1 cellular context compared by ENCODE assay signal in the genomic region with DNA sequence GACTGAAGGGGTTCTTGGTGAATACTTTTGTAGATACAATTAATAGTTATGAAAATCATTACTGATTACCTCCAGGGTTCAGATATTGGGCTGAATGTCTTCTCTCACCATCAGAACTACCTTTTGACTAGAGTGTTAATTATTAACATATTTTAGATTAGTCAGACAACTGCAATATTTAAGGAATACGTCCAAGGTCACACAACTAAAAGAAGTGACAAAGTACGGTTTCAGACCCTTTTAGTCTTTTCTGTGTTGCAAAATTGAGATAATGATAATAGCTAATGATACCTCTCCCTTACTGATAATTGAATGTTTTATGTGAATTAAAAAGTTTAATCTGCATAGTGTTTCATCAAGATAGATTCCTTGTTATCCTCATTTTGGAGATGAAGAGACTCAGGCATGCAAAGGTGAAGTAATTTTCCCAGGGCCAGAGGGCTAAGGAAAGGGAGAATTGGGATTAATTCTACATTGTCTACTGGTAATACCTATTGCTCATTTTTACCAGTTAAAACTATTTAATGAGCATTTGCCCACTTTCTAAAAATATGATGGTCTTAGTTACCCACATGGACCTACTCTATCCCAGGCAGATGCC.
TF ChIP-seq lines count a peak whose summit lies in the region.

No MANE protein-coding gene starts in this region.

TF ChIP-seq in HepG2, 621 proteins besides CTCF, POLR2A, EP300 and RAD21 (continued from another document and continues in another):
- TF ChIP-seq, protein P1, sequence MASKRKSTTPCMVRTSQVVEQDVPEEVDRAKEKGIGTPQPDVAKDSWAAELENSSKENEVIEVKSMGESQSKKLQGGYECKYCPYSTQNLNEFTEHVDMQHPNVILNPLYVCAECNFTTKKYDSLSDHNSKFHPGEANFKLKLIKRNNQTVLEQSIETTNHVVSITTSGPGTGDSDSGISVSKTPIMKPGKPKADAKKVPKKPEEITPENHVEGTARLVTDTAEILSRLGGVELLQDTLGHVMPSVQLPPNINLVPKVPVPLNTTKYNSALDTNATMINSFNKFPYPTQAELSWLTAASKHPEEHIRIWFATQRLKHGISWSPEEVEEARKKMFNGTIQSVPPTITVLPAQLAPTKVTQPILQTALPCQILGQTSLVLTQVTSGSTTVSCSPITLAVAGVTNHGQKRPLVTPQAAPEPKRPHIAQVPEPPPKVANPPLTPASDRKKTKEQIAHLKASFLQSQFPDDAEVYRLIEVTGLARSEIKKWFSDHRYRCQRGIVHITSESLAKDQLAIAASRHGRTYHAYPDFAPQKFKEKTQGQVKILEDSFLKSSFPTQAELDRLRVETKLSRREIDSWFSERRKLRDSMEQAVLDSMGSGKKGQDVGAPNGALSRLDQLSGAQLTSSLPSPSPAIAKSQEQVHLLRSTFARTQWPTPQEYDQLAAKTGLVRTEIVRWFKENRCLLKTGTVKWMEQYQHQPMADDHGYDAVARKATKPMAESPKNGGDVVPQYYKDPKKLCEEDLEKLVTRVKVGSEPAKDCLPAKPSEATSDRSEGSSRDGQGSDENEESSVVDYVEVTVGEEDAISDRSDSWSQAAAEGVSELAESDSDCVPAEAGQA (IDR thresholded peaks at IDR 0.05; ENCODE audit: low read depth) = no peak
- TF ChIP-seq, protein P1 (CRISPR knock-in tag; IDR thresholded peaks at IDR 0.05; ENCODE audit: borderline replicate concordance) = no peak
- TF ChIP-seq TGIF2 (CRISPR knock-in tag; IDR thresholded peaks at IDR 0.05) (no peak), PPARG (CRISPR knock-in tag; conservative IDR thresholded peaks at IDR 0.05) (peak; percentile 37; the same call in 1 of the 2 replicates), NCOR1 (IDR thresholded peaks at IDR 0.05; ENCODE audit: borderline replicate concordance, low read length) (peak; percentile 52; the same call in 1 of the 2 replicates), CBX1 (IDR thresholded peaks at IDR 0.05; ENCODE audit: low read depth) (no peak), ZNF230 (CRISPR knock-in tag; IDR thresholded peaks at IDR 0.05) (no peak), KDM6A (CRISPR knock-in tag; IDR thresholded peaks at IDR 0.05; ENCODE audit: low read depth) (0 out of 2 replicates have a peak, but pooled peaks have one; percentile 7), GATAD1 (CRISPR knock-in tag; IDR thresholded peaks at IDR 0.05) (no peak), NR3C1 (CRISPR knock-in tag; IDR thresholded peaks at IDR 0.05) (no peak), DMAP1 (CRISPR knock-in tag; IDR thresholded peaks at IDR 0.05) (no peak), ISL2 (CRISPR knock-in tag; IDR thresholded peaks at IDR 0.05) (peak; percentile 81), MXI1 (IDR thresholded peaks at IDR 0.05; ENCODE audit: borderline replicate concordance, low read depth, low read length) (no peak), RFXANK (CRISPR knock-in tag; IDR thresholded peaks at IDR 0.05) (no peak), ARID3A (IDR thresholded peaks at IDR 0.05; ENCODE audit: low read depth, low read length) (peak; percentile 81), SOX6 (IDR thresholded peaks at IDR 0.05) (no peak), SOX6 (CRISPR knock-in tag; IDR thresholded peaks at IDR 0.05) (peak; percentile 58; the same call in 1 of the 2 replicates), SOX13 (IDR thresholded peaks at IDR 0.05) (no peak), SOX13 (CRISPR knock-in tag; conservative IDR thresholded peaks at IDR 0.05 in 1 of 2, IDR thresholded peaks at IDR 0.05 in 1 of 2) (peak in 1 of 2 experiments; percentile 70; a peak in 2 of 4 replicates), ZKSCAN5 (CRISPR knock-in tag; IDR thresholded peaks at IDR 0.05) (no peak), CEBPB (IDR thresholded peaks at IDR 0.05; ENCODE audit: borderline replicate concordance, low read depth, low read length) (peak; percentile 60; the same call in 1 of the 2 replicates), NFYB (CRISPR knock-in tag; IDR thresholded peaks at IDR 0.05) (no peak), RFX3 (CRISPR knock-in tag; IDR thresholded peaks at IDR 0.05) (no peak), CREB1 (IDR thresholded peaks at IDR 0.05) (no peak), CREB1 (CRISPR knock-in tag; IDR thresholded peaks at IDR 0.05) (peak; percentile 63), CHD4 (IDR thresholded peaks at IDR 0.05; ENCODE audit: borderline replicate concordance, low read length) (peak; percentile 54; the same call in 1 of the 2 replicates), SSRP1 (CRISPR knock-in tag; IDR thresholded peaks at IDR 0.05) (0 out of 2 replicates have a peak, but pooled peaks have one; percentile 55), MTF2 (CRISPR knock-in tag; IDR thresholded peaks at IDR 0.05; ENCODE audit: borderline replicate concordance) (no peak), SOX5 (CRISPR knock-in tag; IDR thresholded peaks at IDR 0.05; ENCODE audit: borderline replicate concordance) (peak; percentile 62; the same call in 1 of the 2 replicates)
- TF ChIP-seq, protein P2, sequence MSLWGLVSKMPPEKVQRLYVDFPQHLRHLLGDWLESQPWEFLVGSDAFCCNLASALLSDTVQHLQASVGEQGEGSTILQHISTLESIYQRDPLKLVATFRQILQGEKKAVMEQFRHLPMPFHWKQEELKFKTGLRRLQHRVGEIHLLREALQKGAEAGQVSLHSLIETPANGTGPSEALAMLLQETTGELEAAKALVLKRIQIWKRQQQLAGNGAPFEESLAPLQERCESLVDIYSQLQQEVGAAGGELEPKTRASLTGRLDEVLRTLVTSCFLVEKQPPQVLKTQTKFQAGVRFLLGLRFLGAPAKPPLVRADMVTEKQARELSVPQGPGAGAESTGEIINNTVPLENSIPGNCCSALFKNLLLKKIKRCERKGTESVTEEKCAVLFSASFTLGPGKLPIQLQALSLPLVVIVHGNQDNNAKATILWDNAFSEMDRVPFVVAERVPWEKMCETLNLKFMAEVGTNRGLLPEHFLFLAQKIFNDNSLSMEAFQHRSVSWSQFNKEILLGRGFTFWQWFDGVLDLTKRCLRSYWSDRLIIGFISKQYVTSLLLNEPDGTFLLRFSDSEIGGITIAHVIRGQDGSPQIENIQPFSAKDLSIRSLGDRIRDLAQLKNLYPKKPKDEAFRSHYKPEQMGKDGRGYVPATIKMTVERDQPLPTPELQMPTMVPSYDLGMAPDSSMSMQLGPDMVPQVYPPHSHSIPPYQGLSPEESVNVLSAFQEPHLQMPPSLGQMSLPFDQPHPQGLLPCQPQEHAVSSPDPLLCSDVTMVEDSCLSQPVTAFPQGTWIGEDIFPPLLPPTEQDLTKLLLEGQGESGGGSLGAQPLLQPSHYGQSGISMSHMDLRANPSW (CRISPR knock-in tag; IDR thresholded peaks at IDR 0.05; ENCODE audit: borderline replicate concordance) = peak; percentile 33; the same call in 1 of the 2 replicates
- TF ChIP-seq, protein P3, sequence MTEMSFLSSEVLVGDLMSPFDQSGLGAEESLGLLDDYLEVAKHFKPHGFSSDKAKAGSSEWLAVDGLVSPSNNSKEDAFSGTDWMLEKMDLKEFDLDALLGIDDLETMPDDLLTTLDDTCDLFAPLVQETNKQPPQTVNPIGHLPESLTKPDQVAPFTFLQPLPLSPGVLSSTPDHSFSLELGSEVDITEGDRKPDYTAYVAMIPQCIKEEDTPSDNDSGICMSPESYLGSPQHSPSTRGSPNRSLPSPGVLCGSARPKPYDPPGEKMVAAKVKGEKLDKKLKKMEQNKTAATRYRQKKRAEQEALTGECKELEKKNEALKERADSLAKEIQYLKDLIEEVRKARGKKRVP (CRISPR knock-in tag; IDR thresholded peaks at IDR 0.05) = peak in 1 of 2 experiments; percentile 30; a peak in 1 of 4 replicates
- TF ChIP-seq, protein P4, sequence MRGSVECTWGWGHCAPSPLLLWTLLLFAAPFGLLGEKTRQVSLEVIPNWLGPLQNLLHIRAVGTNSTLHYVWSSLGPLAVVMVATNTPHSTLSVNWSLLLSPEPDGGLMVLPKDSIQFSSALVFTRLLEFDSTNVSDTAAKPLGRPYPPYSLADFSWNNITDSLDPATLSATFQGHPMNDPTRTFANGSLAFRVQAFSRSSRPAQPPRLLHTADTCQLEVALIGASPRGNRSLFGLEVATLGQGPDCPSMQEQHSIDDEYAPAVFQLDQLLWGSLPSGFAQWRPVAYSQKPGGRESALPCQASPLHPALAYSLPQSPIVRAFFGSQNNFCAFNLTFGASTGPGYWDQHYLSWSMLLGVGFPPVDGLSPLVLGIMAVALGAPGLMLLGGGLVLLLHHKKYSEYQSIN (CRISPR knock-in tag; IDR thresholded peaks at IDR 0.05; ENCODE audit: borderline replicate concordance) = no peak
- TF ChIP-seq, protein P5, sequence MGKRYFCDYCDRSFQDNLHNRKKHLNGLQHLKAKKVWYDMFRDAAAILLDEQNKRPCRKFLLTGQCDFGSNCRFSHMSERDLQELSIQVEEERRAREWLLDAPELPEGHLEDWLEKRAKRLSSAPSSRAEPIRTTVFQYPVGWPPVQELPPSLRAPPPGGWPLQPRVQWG (CRISPR knock-in tag; IDR thresholded peaks at IDR 0.05; ENCODE audit: borderline replicate concordance, low read depth) = no peak
- TF ChIP-seq, protein P6, sequence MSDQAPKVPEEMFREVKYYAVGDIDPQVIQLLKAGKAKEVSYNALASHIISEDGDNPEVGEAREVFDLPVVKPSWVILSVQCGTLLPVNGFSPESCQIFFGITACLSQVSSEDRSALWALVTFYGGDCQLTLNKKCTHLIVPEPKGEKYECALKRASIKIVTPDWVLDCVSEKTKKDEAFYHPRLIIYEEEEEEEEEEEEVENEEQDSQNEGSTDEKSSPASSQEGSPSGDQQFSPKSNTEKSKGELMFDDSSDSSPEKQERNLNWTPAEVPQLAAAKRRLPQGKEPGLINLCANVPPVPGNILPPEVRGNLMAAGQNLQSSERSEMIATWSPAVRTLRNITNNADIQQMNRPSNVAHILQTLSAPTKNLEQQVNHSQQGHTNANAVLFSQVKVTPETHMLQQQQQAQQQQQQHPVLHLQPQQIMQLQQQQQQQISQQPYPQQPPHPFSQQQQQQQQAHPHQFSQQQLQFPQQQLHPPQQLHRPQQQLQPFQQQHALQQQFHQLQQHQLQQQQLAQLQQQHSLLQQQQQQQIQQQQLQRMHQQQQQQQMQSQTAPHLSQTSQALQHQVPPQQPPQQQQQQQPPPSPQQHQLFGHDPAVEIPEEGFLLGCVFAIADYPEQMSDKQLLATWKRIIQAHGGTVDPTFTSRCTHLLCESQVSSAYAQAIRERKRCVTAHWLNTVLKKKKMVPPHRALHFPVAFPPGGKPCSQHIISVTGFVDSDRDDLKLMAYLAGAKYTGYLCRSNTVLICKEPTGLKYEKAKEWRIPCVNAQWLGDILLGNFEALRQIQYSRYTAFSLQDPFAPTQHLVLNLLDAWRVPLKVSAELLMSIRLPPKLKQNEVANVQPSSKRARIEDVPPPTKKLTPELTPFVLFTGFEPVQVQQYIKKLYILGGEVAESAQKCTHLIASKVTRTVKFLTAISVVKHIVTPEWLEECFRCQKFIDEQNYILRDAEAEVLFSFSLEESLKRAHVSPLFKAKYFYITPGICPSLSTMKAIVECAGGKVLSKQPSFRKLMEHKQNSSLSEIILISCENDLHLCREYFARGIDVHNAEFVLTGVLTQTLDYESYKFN (CRISPR knock-in tag; conservative IDR thresholded peaks at IDR 0.05) = peak; percentile 84
- TF ChIP-seq, protein P7, sequence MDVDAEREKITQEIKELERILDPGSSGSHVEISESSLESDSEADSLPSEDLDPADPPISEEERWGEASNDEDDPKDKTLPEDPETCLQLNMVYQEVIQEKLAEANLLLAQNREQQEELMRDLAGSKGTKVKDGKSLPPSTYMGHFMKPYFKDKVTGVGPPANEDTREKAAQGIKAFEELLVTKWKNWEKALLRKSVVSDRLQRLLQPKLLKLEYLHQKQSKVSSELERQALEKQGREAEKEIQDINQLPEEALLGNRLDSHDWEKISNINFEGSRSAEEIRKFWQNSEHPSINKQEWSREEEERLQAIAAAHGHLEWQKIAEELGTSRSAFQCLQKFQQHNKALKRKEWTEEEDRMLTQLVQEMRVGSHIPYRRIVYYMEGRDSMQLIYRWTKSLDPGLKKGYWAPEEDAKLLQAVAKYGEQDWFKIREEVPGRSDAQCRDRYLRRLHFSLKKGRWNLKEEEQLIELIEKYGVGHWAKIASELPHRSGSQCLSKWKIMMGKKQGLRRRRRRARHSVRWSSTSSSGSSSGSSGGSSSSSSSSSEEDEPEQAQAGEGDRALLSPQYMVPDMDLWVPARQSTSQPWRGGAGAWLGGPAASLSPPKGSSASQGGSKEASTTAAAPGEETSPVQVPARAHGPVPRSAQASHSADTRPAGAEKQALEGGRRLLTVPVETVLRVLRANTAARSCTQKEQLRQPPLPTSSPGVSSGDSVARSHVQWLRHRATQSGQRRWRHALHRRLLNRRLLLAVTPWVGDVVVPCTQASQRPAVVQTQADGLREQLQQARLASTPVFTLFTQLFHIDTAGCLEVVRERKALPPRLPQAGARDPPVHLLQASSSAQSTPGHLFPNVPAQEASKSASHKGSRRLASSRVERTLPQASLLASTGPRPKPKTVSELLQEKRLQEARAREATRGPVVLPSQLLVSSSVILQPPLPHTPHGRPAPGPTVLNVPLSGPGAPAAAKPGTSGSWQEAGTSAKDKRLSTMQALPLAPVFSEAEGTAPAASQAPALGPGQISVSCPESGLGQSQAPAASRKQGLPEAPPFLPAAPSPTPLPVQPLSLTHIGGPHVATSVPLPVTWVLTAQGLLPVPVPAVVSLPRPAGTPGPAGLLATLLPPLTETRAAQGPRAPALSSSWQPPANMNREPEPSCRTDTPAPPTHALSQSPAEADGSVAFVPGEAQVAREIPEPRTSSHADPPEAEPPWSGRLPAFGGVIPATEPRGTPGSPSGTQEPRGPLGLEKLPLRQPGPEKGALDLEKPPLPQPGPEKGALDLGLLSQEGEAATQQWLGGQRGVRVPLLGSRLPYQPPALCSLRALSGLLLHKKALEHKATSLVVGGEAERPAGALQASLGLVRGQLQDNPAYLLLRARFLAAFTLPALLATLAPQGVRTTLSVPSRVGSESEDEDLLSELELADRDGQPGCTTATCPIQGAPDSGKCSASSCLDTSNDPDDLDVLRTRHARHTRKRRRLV (CRISPR knock-in tag; IDR thresholded peaks at IDR 0.05) = no peak
